Comparison of ENCODE assay signal across 17 cellular contexts in the genomic region with DNA sequence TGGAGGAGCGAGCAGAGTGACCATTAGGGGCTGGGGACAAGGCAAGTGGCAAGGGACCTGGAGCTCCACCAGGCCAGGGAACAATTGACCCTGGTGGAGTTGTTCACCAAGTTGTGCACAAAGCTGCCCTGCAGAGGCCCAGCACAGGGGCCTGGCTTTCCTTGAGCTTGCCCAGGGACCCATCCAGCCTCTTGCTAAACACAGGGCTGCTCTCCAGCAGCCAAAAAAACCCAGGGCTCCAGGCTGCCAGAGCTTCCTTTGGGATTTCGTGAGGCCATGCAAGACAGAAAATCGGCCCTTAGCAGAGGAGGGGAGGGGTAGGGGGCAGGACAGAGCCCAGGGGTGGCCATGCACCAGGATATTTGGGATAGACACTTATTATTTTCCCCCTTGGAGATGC. TPM values are rescaled to one million over a fixed set of nuclear protein-coding genes. Genes with fewer than 3 reads are reported as not detected.
DNase-seq lines count a peak whose midpoint lies in the region; ATAC-seq and TF ChIP-seq lines count a peak whose summit lies in the region.
"Had no signal": no experiment of that assay in that cellular context is flagged by ENCODE, and none has a peak within 500 bp of the region (broad histone marks: within the 10 kb centered on the region; RNA-seq: fewer than 3 reads in every experiment).

No MANE protein-coding gene starts in this region.

- H3K23ac ChIP-seq in neuronal stem cell (ENCODE audit: low read depth, low read length, poor library complexity): no peak overlapping the region

- H3K36me3 Mint-ChIP-seq in CD4-positive, CD25-positive, alpha-beta regulatory T cell: peaks cover 4% of the 10 kb centered on the region

- H3K4me3 ChIP-seq in CD4-positive, CD25-positive, alpha-beta regulatory T cell (ENCODE audit: low read depth, low read length): no peak overlapping the region
- no peak overlapping the region for H3K4me3 ChIP-seq in colonic mucosa
- no peak overlapping the region for H3K4me3 ChIP-seq in neuronal stem cell (ENCODE audit: low read length in 2 of 2)
- no peak overlapping the region for H3K4me3 ChIP-seq in hepatocyte
- H3K4me3 ChIP-seq: pancreas, vagina had no signal

- H2BK5ac ChIP-seq in neuronal stem cell (ENCODE audit: low read length): no peak overlapping the region

- TF ChIP-seq CTCF in RWPE1 (conservative IDR thresholded peaks at IDR 0.05; ENCODE audit: low read depth) (no peak), colonic mucosa (IDR thresholded peaks at IDR 0.05) (no peak), hepatocyte (IDR thresholded peaks at IDR 0.05; ENCODE audit: poor library complexity) (no peak)

- peaks cover 54% of the 10 kb centered on the region for H3K4me1 ChIP-seq in CD4-positive, CD25-positive, alpha-beta regulatory T cell (ENCODE audit: control insufficient read depth, insufficient read depth, low read length, poor library complexity, severe bottlenecking)
- H3K4me1 ChIP-seq in colonic mucosa: no peaks in the 10 kb centered on the region
- peaks cover 34 to 38% of the 10 kb centered on the region in 2 donors for H3K4me1 ChIP-seq in neuronal stem cell (ENCODE audit: control insufficient read depth in 2 of 2, insufficient read depth in 1 of 2, low read depth in 1 of 2, low read length in 2 of 2)
- peaks cover 19% of the 10 kb centered on the region for H3K4me1 ChIP-seq in hepatocyte (ENCODE audit: insufficient read depth)
- H3K4me1 ChIP-seq: pancreas had no signal

- H3K27ac Mint-ChIP-seq in CD4-positive, CD25-positive, alpha-beta regulatory T cell: peak overlapping the region in 2 of 3 donors; percentile 90

- intact Hi-C loops in colonic mucosa (cut with DNase I): no loop called here

- peaks cover 8% of the 10 kb centered on the region for H3K79me1 ChIP-seq in neuronal stem cell (ENCODE audit: low read depth, low read length)

- no peak overlapping the region for H3K4ac ChIP-seq in neuronal stem cell (ENCODE audit: low read length)

- POLR2A ChIA-PET in RWPE1 (lab: Yijun Ruan, JAX; ENCODE audit: low non-redundant PET): no interaction called here

- peaks cover 12 to 67% (median 33%) of the 10 kb centered on the region in 4 donors for H3K4me1 Mint-ChIP-seq in CD4-positive, CD25-positive, alpha-beta regulatory T cell

- peak overlapping the region in 1 of 4 donors; percentile 24 for H3K4me3 Mint-ChIP-seq in CD4-positive, CD25-positive, alpha-beta regulatory T cell

- peak overlapping the region; percentile 36 for H2AK5ac ChIP-seq in neuronal stem cell (ENCODE audit: low read depth, low read length)

- peak overlapping the region; percentile 71 for H3K27ac ChIP-seq in CD4-positive, CD25-positive, alpha-beta regulatory T cell (ENCODE audit: insufficient read depth, low read length, poor library complexity, severe bottlenecking)
- H3K27ac ChIP-seq in RWPE1: peak overlapping the region; percentile 77
- H3K27ac ChIP-seq in colonic mucosa: peak overlapping the region; percentile 8
- H3K27ac ChIP-seq in neuronal stem cell (replicated peaks; ENCODE audit: low read length): no peak overlapping the region
- H3K27ac ChIP-seq in hepatocyte: no peak overlapping the region
- H3K27ac ChIP-seq: HL-60, pancreas, vagina had no signal

- H2BK12ac ChIP-seq in neuronal stem cell (ENCODE audit: low read length): no peak overlapping the region

- H3K9ac ChIP-seq in colonic mucosa (ENCODE audit: low read depth in 2 of 2, low read length in 2 of 2) (peak overlapping the region in 1 of 2 donors; percentile 2), neuronal stem cell (ENCODE audit: low read depth, low read length, poor library complexity) (no peak overlapping the region)

- no peaks in the 10 kb centered on the region for H3K9me3 ChIP-seq in CD4-positive, CD25-positive, alpha-beta regulatory T cell (ENCODE audit: control insufficient read depth in 2 of 2, low read length in 2 of 2)
- H3K9me3 ChIP-seq in colonic mucosa (no peaks in the 10 kb centered on the region), neuronal stem cell (replicated peaks in 1 of 2; ENCODE audit: control insufficient read depth in 2 of 2, insufficient read depth in 1 of 2, low read depth in 1 of 2, low read length in 2 of 2) (no peaks in the 10 kb centered on the region), hepatocyte (ENCODE audit: low read depth) (no peaks in the 10 kb centered on the region)
- H3K9me3 ChIP-seq: pancreas, vagina had no signal

- H3K79me2 ChIP-seq in hepatocyte: no peaks in the 10 kb centered on the region

- H3K9me3 Mint-ChIP-seq in CD4-positive, CD25-positive, alpha-beta regulatory T cell: no peaks in the 10 kb centered on the region
- H3K9me3 Mint-ChIP-seq: T-helper 2 cell treated with Interferon-gamma antibody and Interleukin-4, amounts not matched to agents 5 μg/mL and 100 μg/mL, for 36 hours had no signal

- H2BK120ac ChIP-seq in neuronal stem cell (ENCODE audit: low read depth, low read length): no peak overlapping the region

- CTCF ChIA-PET in RWPE1 (lab: Yijun Ruan, JAX): interaction anchor here (0.6 to 1.1 kb wide), 2 partner anchors 98 to 192 kb away, joined by 3 to 4 read pairs; no protein-coding TSS in a partner anchor

- no peaks in the 10 kb centered on the region for H3K36me3 ChIP-seq in CD4-positive, CD25-positive, alpha-beta regulatory T cell (ENCODE audit: control insufficient read depth, insufficient read depth, low read length)
- H3K36me3 ChIP-seq in colonic mucosa: no peaks in the 10 kb centered on the region
- peaks cover 0 to 4% of the 10 kb centered on the region in 2 donors for H3K36me3 ChIP-seq in neuronal stem cell (replicated peaks in 1 of 2; ENCODE audit: control insufficient read depth in 2 of 2, insufficient read depth in 2 of 2, low read length in 2 of 2)
- H3K36me3 ChIP-seq in hepatocyte (replicated peaks; ENCODE audit: insufficient read depth, low read depth): no peaks in the 10 kb centered on the region
- H3K36me3 ChIP-seq: pancreas, vagina had no signal

- peak overlapping the region; percentile 33 for H3K18ac ChIP-seq in neuronal stem cell (ENCODE audit: low read length)

- H4K20me1 ChIP-seq in hepatocyte (ENCODE audit: insufficient read depth, poor library complexity, severe bottlenecking): no peaks in the 10 kb centered on the region

- no CpG with 5 or more reads among the region's 3 CpGs for WGBS in neuronal stem cell (ENCODE audit: extremely low coverage in 2 of 2, insufficient read length in 2 of 2, insufficient replicate concordance in 1 of 2), 2 donors
- WGBS in hepatocyte (ENCODE audit: low lambda C conversion rate, missing lambda C conversion rate): 85% methylated on average over 3 of the region's 3 CpGs

- H3K4me2 ChIP-seq in neuronal stem cell (ENCODE audit: insufficient read depth, low read length, poor library complexity, severe bottlenecking) (no peak overlapping the region), hepatocyte (no peak overlapping the region)

- H4K8ac ChIP-seq in neuronal stem cell (ENCODE audit: low read depth, low read length): no peak overlapping the region

- H3K14ac ChIP-seq in neuronal stem cell (ENCODE audit: low read length): no peak overlapping the region

- no peak overlapping the region for H2AFZ ChIP-seq in neuronal stem cell (ENCODE audit: low read length)
- no peak overlapping the region for H2AFZ ChIP-seq in hepatocyte

- no peak for ATAC-seq in CD4-positive, CD25-positive, alpha-beta regulatory T cell (ENCODE audit: low read depth in 2 of 2)
- ATAC-seq: left ventricle myocardium superior had no signal

- no peak for DNase-seq in CD4-positive, CD25-positive, alpha-beta regulatory T cell
- DNase-seq in RWPE1 (ENCODE audit: low spot score): no peak
- no peak for DNase-seq in colonic mucosa
- no peak for DNase-seq in neuronal stem cell (ENCODE audit: low spot score)
- DNase-seq in mesenteric fat pad (ENCODE audit: low spot score): no peak
- DNase-seq in hepatocyte (ENCODE audit: low spot score): no peak
- no peak for DNase-seq in NAMALWA (ENCODE audit: low spot score)
- no peak for DNase-seq in hepatic stellate cell (ENCODE audit: low spot score)
- DNase-seq: Calu3, left ventricle myocardium superior, MV-4-11, NCI-H524, pancreas, SIG-M5 had no signal

- H3K9me2 ChIP-seq in hepatocyte (replicated peaks; ENCODE audit: insufficient read depth): no peaks in the 10 kb centered on the region

- H2BK15ac ChIP-seq in neuronal stem cell (ENCODE audit: low read length): no peak overlapping the region

- H3K27me3 Mint-ChIP-seq in CD4-positive, CD25-positive, alpha-beta regulatory T cell: no peaks in the 10 kb centered on the region

- H3K27me3 ChIP-seq in CD4-positive, CD25-positive, alpha-beta regulatory T cell (ENCODE audit: control insufficient read depth, insufficient read depth, low read length): no peaks in the 10 kb centered on the region
- no peaks in the 10 kb centered on the region for H3K27me3 ChIP-seq in colonic mucosa
- H3K27me3 ChIP-seq in neuronal stem cell (ENCODE audit: control insufficient read depth in 3 of 3, insufficient read depth in 3 of 3, low read depth in 1 of 3, low read length in 3 of 3): no peaks in the 10 kb centered on the region
- H3K27me3 ChIP-seq in hepatocyte: no peaks in the 10 kb centered on the region
- H3K27me3 ChIP-seq: pancreas, vagina had no signal

- H4K91ac ChIP-seq in neuronal stem cell (ENCODE audit: low read depth, low read length, poor library complexity): no peak overlapping the region

RNA-seq across cellular contexts. Expression of gene LRP8, which starts 32.6 kb away (rescaled TPM):
- total RNA-seq in CD4-positive, CD25-positive, alpha-beta regulatory T cell: 23.7 TPM
- polyA plus RNA-seq in CD4-positive, CD25-positive, alpha-beta regulatory T cell: 1 to 10 TPM; 1.0 to 3.3 (median 1.9) TPM
- 10 to 100 TPM in 1 of 2 donors, 1 to 10 TPM in 1; 4.7 to 15.3 TPM for total RNA-seq in colonic mucosa
- polyA plus RNA-seq in neuronal stem cell (2013, experiment 1 of 2): 23.6 TPM
- polyA plus RNA-seq in neuronal stem cell (2013, experiment 2 of 2): 22.6 TPM
- 9.9 TPM for total RNA-seq in mesenteric fat pad
- total RNA-seq in hepatocyte: 2.6 and 2.7 TPM in 2 replicates
- polyA plus RNA-seq in hepatocyte: 2.1 and 2.4 TPM in 2 replicates

RNA-seq across cellular contexts. Expression of gene MAGOH, which starts 57.0 kb away (rescaled TPM):
- total RNA-seq in CD4-positive, CD25-positive, alpha-beta regulatory T cell: 58.1 TPM
- 100 to 1,000 TPM in 1 of 4 donors, 10 to 100 TPM in 3; 89.8 to 102 (median 95.6) TPM for polyA plus RNA-seq in CD4-positive, CD25-positive, alpha-beta regulatory T cell
- total RNA-seq in colonic mucosa (10 to 100 TPM; 34.0 to 49.7 TPM), mesenteric fat pad (35.7 TPM), hepatocyte (28.4 and 31.8 TPM in 2 replicates)
- 141 TPM for polyA plus RNA-seq in neuronal stem cell (2013, experiment 1 of 2)
- 139 TPM for polyA plus RNA-seq in neuronal stem cell (2013, experiment 2 of 2)
- polyA plus RNA-seq in hepatocyte: 26.7 and 35.2 TPM in 2 replicates

Comparison
In these comparisons a context has a peak if more than half of its experiments do, and no peak if none do; other contexts are left out.
1. H3K27ac ChIP-seq: peak in CD4-positive, CD25-positive, alpha-beta regulatory T cell (single experiment), RWPE1 (single experiment) and colonic mucosa (single experiment); none in neuronal stem cell (single experiment) and hepatocyte (single experiment).